Comparison of ENCODE assay signal across 29 cellular contexts in genomic region chr1:184185346-184185745, GRCh38.
"Had no signal": no experiment of that assay in that cellular context is flagged by ENCODE, and none has a peak within 500 bp of the region (broad histone marks: within the 10 kb centered on the region; RNA-seq: fewer than 3 reads in every experiment).

No MANE protein-coding gene starts in this region.

- DNase-seq: colonic mucosa; cortex of kidney; dermis blood vessel endothelial cell; dorsolateral prefrontal cortex; effector CD4-positive, alpha-beta T cell; effector CD8-positive, alpha-beta T cell; effector memory CD4-positive, alpha-beta T cell; effector memory CD8-positive, alpha-beta T cell; endodermal cell; erythroblast; esophagus squamous epithelium; foreskin fibroblast; foreskin keratinocyte; foreskin melanocyte; gastrocnemius medialis; glutamatergic neuron; head of caudate nucleus; heart left ventricle; heart right ventricle had no signal

- H3K27ac ChIP-seq: colonic mucosa, coronary artery, dorsolateral prefrontal cortex, epithelial cell of prostate, esophagus muscularis mucosa, esophagus squamous epithelium, foreskin keratinocyte, gastrocnemius medialis, gastroesophageal sphincter, heart left ventricle, heart right ventricle, hepatocyte had no signal

- ATAC-seq: effector memory CD8-positive, alpha-beta T cell; esophagus mucosa; foreskin keratinocyte; gastrocnemius medialis; gastroesophageal sphincter; heart left ventricle; heart right ventricle had no signal

- FAIRE-seq: colon, endometrium, endothelial cell of umbilical vein, frontal cortex had no signal
